11 cellular contexts compared by ENCODE assay signal in the genomic region with DNA sequence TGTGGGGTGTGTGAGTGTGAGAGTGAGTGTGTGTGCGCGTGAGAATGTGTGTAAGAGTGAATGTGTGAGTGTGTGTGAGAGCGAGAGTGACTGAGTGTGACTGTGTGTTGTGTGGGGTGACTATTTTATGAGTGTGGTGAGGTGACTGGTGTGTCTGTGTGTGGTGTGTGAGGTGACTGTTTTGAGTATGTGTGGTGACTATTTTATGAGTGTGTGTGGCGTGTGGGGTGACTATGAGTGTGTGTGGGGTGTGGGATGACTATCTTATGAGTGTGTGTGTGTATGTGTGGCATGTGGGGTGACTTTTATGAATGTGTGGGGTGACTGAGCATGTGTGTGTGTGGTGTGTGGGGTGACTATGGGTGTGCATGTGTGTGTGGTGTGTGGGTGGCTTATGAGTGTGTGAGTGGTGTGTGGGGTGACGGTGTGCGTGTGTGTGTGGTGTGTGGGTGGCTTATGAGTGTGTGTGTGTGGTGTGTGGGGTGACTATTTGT.
A peak's percentile ranks its signal among the peaks of the same experiment; 100 is the strongest.
DNase-seq lines count a peak whose midpoint lies in the region; ATAC-seq, FAIRE-seq and TF ChIP-seq lines count a peak whose summit lies in the region.
"Had no signal": no experiment of that assay in that cellular context is flagged by ENCODE, and none has a peak within 500 bp of the region (broad histone marks: within the 10 kb centered on the region; RNA-seq: fewer than 3 reads in every experiment).

No MANE protein-coding gene starts in this region.

- H3K9me2 ChIP-seq in Karpas-422 (replicated peaks; ENCODE audit: insufficient read depth, low read length), result no peaks in the 10 kb centered on the region

- H3K27ac ChIP-seq in Karpas-422 (ENCODE audit: low read length) (no peak overlapping the region), sigmoid colon (peak overlapping the region; percentile 28 to 68 (median 56))

- H3K4me1 ChIP-seq in Karpas-422 (ENCODE audit: low read length), result peaks cover 25% of the 10 kb centered on the region
- peaks cover 0 to 27% (median 21%) of the 10 kb centered on the region in 4 donors for H3K4me1 ChIP-seq in sigmoid colon

- intact Hi-C loops in sigmoid colon (cut with DNase I), result no loop called here
- intact Hi-C loops in left cardiac atrium (cut with DNase I), result loop anchor here in 1 of 2 donors (10.0 kb wide), 1 partner anchor 69 kb away; no protein-coding TSS in a partner anchor

- H4K20me1 ChIP-seq in Karpas-422 (ENCODE audit: insufficient read depth, low read depth, low read length), result peaks cover 29% of the 10 kb centered on the region; the same call in 1 of the 2 replicates

- H3K36me3 ChIP-seq in Karpas-422 (ENCODE audit: insufficient read depth, low read length), result no peaks in the 10 kb centered on the region
- H3K36me3 ChIP-seq in bronchial epithelial cell (ENCODE audit: control insufficient read depth, insufficient read depth, low read length), result peaks cover 9% of the 10 kb centered on the region
- H3K36me3 ChIP-seq in sigmoid colon, result peaks cover 0 to 15% (median 0%) of the 10 kb centered on the region in 4 donors
- peaks cover 4% of the 10 kb centered on the region; the same call in 1 of the 2 replicates for H3K36me3 ChIP-seq in MG63

- DNase-seq in Daoy (ENCODE audit: low read depth) (peak; percentile 48), Karpas-422 (no peak), bronchial epithelial cell (ENCODE audit: low read depth) (peak; percentile 57), sigmoid colon (no peak), MG63 (no peak), HuH-7 (ENCODE audit: low spot score) (no peak), left cardiac atrium (no peak)
- DNase-seq in activated CD8-positive, alpha-beta memory T cell treated with anti-CD3 and anti-CD28 coated beads for 24 hours, result no peak
- DNase-seq: mesendoderm, NCI-H2029 had no signal

- ATAC-seq in left cardiac atrium, result no peak

- no peaks in the 10 kb centered on the region for H3K79me2 ChIP-seq in Karpas-422 (ENCODE audit: low read length)

- no peaks in the 10 kb centered on the region for H3K9me3 ChIP-seq in Karpas-422 (ENCODE audit: low read length)
- no peaks in the 10 kb centered on the region for H3K9me3 ChIP-seq in sigmoid colon
- H3K9me3 ChIP-seq in MG63, result no peaks in the 10 kb centered on the region

- WGBS in sigmoid colon, 2 donors, result 81 to 88% methylated on average over 6 of the region's 6 CpGs

- FAIRE-seq in bronchial epithelial cell (lab: Jason Lieb, UNC), result no peak
- FAIRE-seq: D721Med had no signal

- H3K4me3 ChIP-seq in Karpas-422 (ENCODE audit: low read length) (no peak overlapping the region), bronchial epithelial cell (ENCODE audit: low read depth, low read length) (no peak overlapping the region), sigmoid colon (no peak overlapping the region), MG63 (no peak overlapping the region)

- TF ChIP-seq POLR2A in sigmoid colon (IDR thresholded peaks at IDR 0.05), result no peak

- H3K9ac ChIP-seq in Karpas-422 (ENCODE audit: low read length), result no peak overlapping the region

- no peak for TF ChIP-seq EP300 in sigmoid colon (IDR thresholded peaks at IDR 0.05)

- TF ChIP-seq CTCF in bronchial epithelial cell (IDR thresholded peaks at IDR 0.05; ENCODE audit: insufficient read depth, low read length, severe bottlenecking), result no peak
- no peak for TF ChIP-seq CTCF in sigmoid colon (IDR thresholded peaks at IDR 0.05)

- H3K4me2 ChIP-seq in Karpas-422 (ENCODE audit: low read depth, low read length, poor library complexity, severe bottlenecking), result peak overlapping the region; percentile 31

- no peaks in the 10 kb centered on the region for H3K27me3 ChIP-seq in Karpas-422 (ENCODE audit: low read length)
- no peaks in the 10 kb centered on the region for H3K27me3 ChIP-seq in bronchial epithelial cell (ENCODE audit: control insufficient read depth, insufficient read depth, low read length)
- H3K27me3 ChIP-seq in sigmoid colon, result no peaks in the 10 kb centered on the region
- no peaks in the 10 kb centered on the region for H3K27me3 ChIP-seq in MG63

- no peak overlapping the region for H2AFZ ChIP-seq in Karpas-422 (ENCODE audit: low read length)

Comparison
In these comparisons a context has a peak if more than half of its experiments do, and no peak if none do; other contexts are left out.
1. DNase-seq: peak in Daoy (single experiment) and bronchial epithelial cell (single experiment); none in Karpas-422 (single experiment), sigmoid colon (single experiment), MG63 (single experiment), HuH-7 (single experiment), activated CD8-positive, alpha-beta memory T cell treated with anti-CD3 and anti-CD28 coated beads for 24 hours (single experiment) and left cardiac atrium (single experiment).